ENCODE assay signal across 9 cellular contexts in the genomic region with DNA sequence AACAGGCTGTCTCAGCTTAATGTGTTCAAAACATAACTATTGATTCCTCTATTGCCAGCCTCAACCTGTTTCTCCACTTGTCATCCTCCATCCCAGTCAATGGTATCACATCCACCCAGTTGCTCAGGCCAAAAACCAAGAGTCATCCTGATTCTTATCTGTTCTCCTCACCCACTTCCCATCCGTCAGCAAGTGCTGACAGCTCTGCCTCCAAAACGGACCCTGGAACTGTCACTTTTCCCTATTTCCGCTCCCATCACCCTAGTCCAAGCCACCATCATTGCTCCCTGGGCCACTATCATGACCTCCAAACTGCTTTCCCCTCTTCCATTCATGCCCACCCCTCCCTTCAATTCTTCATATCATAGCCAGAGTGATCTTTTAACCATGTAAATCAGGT.
"Had no signal": no experiment of that assay in that cellular context is flagged by ENCODE, and none has a peak within 500 bp of the region (broad histone marks: within the 10 kb centered on the region; RNA-seq: fewer than 3 reads in every experiment).

No MANE protein-coding gene starts in this region.

- FAIRE-seq: HTR-8/SVneo had no signal

- H3K9ac ChIP-seq: GM23248 had no signal

- DNase-seq: GM23248, GOT3, H7, HFFc6, IMR-90, KBM-7 had no signal

- H3K4me1 ChIP-seq: HAP-1 had no signal

- H3K4me3 Mint-ChIP-seq: HFFc6 had no signal

- H2AFZ ChIP-seq: GM23248 had no signal

- ATAC-seq: HCT116 had no signal

- H3K27ac Mint-ChIP-seq: HFFc6 had no signal

- H3K9me3 ChIP-seq: HAP-1 had no signal

- H3K36me3 ChIP-seq: HAP-1 had no signal

- H3K4me3 ChIP-seq: GM23248, HAP-1 had no signal

- H3K27ac ChIP-seq: GM23248 had no signal
